ENCODE assay signal across 13 cellular contexts in the genomic region with DNA sequence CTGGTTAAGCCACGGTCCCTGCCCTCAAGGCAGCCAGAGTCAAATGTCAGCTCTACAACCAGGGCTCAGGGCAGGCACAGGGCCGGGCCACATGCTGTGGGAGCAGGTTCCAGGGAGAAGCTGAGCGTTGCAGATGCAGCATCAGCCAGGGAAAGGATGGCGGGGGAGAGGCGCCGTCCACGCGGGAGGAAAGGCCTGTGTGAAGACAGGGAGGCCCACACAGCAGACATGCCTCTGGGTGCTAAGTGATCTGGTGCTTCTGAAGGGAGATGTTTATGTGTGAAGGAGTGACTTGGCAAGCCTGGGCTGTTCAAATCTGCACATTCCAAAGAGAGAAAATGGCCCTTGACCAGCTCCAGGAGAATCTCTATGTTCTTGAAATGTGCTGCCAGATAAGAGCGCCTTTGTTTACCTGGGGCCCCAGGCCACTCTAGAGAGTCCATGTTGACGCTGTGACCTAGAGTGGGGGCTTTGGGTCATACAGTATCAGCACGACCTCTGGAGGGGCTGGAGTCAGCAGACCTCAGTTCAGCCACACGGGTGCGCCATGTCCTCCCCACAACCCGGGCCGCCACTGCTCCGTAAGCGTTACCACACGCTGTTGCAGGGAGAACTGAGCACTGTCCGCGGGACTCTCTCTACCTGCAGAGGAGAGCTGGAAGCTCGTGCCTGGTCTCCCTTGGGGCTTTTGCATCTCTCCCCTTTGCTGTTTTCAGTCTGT. TPM values are rescaled to one million over a fixed set of nuclear protein-coding genes. Genes with fewer than 3 reads are reported as not detected.
A peak's percentile ranks its signal among the peaks of the same experiment; 100 is the strongest.
DNase-seq lines count a peak whose midpoint lies in the region; ATAC-seq, FAIRE-seq and TF ChIP-seq lines count a peak whose summit lies in the region.
"Had no signal": no experiment of that assay in that cellular context is flagged by ENCODE, and none has a peak within 500 bp of the region (broad histone marks: within the 10 kb centered on the region; RNA-seq: fewer than 3 reads in every experiment).

No MANE protein-coding gene starts in this region.

- no peak overlapping the region for H3K4me2 ChIP-seq in GM12878 (ENCODE audit: control insufficient read depth, insufficient read depth)
- H3K4me2 ChIP-seq in GM23248 (ENCODE audit: unreplicated experiment): no peak overlapping the region

- H3K4me1 Mint-ChIP-seq in CD8-positive, alpha-beta memory T cell: peaks cover 17 to 35% (median 32%) of the 10 kb centered on the region in 3 donors
- peaks cover 24% of the 10 kb centered on the region for H3K4me1 Mint-ChIP-seq in neural crest cell

- H3K36me3 ChIP-seq in CD8-positive, alpha-beta memory T cell (ENCODE audit: insufficient read depth, low read length): peaks cover 17% of the 10 kb centered on the region
- peaks cover 40 to 42% of the 10 kb centered on the region in 2 experiments for H3K36me3 ChIP-seq in GM12878 (ENCODE audit: control insufficient read depth in 2 of 2, insufficient read depth in 2 of 2, low read length in 1 of 2)
- no peaks in the 10 kb centered on the region; the same call in 1 of the 2 replicates for H3K36me3 ChIP-seq in GM23248 (ENCODE audit: low read depth)

- in situ Hi-C loops in GM13976 (cut with MboI; ENCODE audit: low sequenced_read_pairs, unreplicated experiment) (no loop called here), GM12878 (cut with MboI) (no loop called here), GM23248 (cut with MboI) (no loop called here)

- no peaks in the 10 kb centered on the region for H3K9me3 ChIP-seq in CD8-positive, alpha-beta memory T cell (ENCODE audit: low read length)
- H3K9me3 ChIP-seq in GM12878 (replicated peaks; ENCODE audit: control insufficient read depth, insufficient read depth, low read length) (no peaks in the 10 kb centered on the region; the same call in 2 of the 3 replicates), GM23248 (ENCODE audit: low read depth) (no peaks in the 10 kb centered on the region)
- H3K9me3 ChIP-seq: ascending aorta had no signal

- no TSS peak for BruUV-seq in GM12878 (replicated peaks; lab: Mats Ljungman, UMichigan)

- H3K27ac ChIP-seq in CD8-positive, alpha-beta memory T cell (ENCODE audit: low read depth, low read length): no peak overlapping the region
- H3K27ac ChIP-seq in GM12878 (ENCODE audit: control insufficient read depth, insufficient read depth) (peak overlapping the region; percentile 76), GM23248 (no peak overlapping the region)

- no peaks in the 10 kb centered on the region for H3K9me2 ChIP-seq in GM23248 (ENCODE audit: insufficient read depth)

- SMC1A ChIA-PET in GM12878 (lab: Charles Lee; ENCODE audit: uncharacterized antibody, unreplicated experiment): interaction anchor here (1.4 to 8.8 kb wide), 3 partner anchors 15 to 36 kb away, joined by 3 to 110 read pairs (median 48); partner anchors contain the start of genes AKT1S1, ATF5, IL4I1 and NUP62

- H3K79me2 ChIP-seq in GM12878 (ENCODE audit: control insufficient read depth, insufficient read depth, low read length) (peaks cover 69% of the 10 kb centered on the region), GM23248 (ENCODE audit: insufficient read depth) (peaks cover 37% of the 10 kb centered on the region)

- CTCF ChIA-PET in CD8-positive, alpha-beta memory T cell (lab: Charles Lee): interaction anchor here (1.0 kb wide), 1 partner anchor 16 kb away, joined by 3 read pairs; the partner anchor contains the start of genes ATF5 and NUP62
- CTCF ChIA-PET in GM12878 (lab: Yijun Ruan, JAX): interaction anchor here (1.2 to 9.0 kb wide), 4 partner anchors 9 to 24 kb away, joined by 4 to 71 read pairs (median 20); partner anchors contain the start of genes ATF5, IL4I1 and NUP62

- H3K27ac Mint-ChIP-seq in CD8-positive, alpha-beta memory T cell: peak overlapping the region in 5 of 8 donors; percentile 27 to 79 (median 58)
- peak overlapping the region; percentile 10 for H3K27ac Mint-ChIP-seq in neural crest cell (ENCODE audit: unreplicated experiment)

- WGBS in GM12878 (ENCODE audit: insufficient coverage, insufficient replicate concordance, low lambda C conversion rate, missing lambda C conversion rate): 44% methylated on average over 21 of the region's 21 CpGs
- 84 to 85% methylated on average over 21 of the region's 21 CpGs for WGBS in GM23248 (ENCODE audit: low coverage in 1 of 2, low lambda C conversion rate in 2 of 2, missing lambda C conversion rate in 2 of 2), 2 experiments

- H3K9ac ChIP-seq in GM12878 (ENCODE audit: control insufficient read depth, insufficient read depth, low read length) (no peak overlapping the region), GM23248 (no peak overlapping the region)

- no peaks in the 10 kb centered on the region for H3K9me3 Mint-ChIP-seq in CD8-positive, alpha-beta memory T cell
- H3K9me3 Mint-ChIP-seq in neural crest cell: no peaks in the 10 kb centered on the region

- no peaks in the 10 kb centered on the region for H3F3A ChIP-seq in GM23248 (ENCODE audit: insufficient read depth)

- peak; percentile 28 for TF ChIP-seq CTCF in GM13976 (IDR thresholded peaks at IDR 0.05; ENCODE audit: borderline replicate concordance, control extremely low read depth, extremely low read depth, insufficient read depth, missing control alignments)
- peak; percentile 11 to 47 (median 35); a peak in 3 of 6 replicates for TF ChIP-seq CTCF in GM12878 (IDR thresholded peaks at IDR 0.05 in 2 of 3, conservative IDR thresholded peaks at IDR 0.05 in 1 of 3; ENCODE audit: control insufficient read depth in 2 of 3, extremely low read depth in 1 of 3, insufficient read depth in 1 of 3, low read depth in 3 of 3, low read length in 3 of 3)
- peak; percentile 27 for TF ChIP-seq CTCF in neural crest cell (conservative IDR thresholded peaks at IDR 0.05)

- TF ChIP-seq POLR2A in GM12878 (IDR thresholded peaks at IDR 0.05; ENCODE audit: low read depth, low read length): 0 out of 2 replicates have a peak, but pooled peaks have one; percentile 16

- intact Hi-C loops in GM12878 (cut with micrococcal nuclease; ENCODE audit: unreplicated experiment): no loop called here

- H3K4me3 ChIP-seq in CD8-positive, alpha-beta memory T cell (ENCODE audit: low read length): no peak overlapping the region
- no peak overlapping the region for H3K4me3 ChIP-seq in GM12878
- no peak overlapping the region for H3K4me3 ChIP-seq in GM23248
- H3K4me3 ChIP-seq: ascending aorta had no signal

- H3K27me3 ChIP-seq in CD8-positive, alpha-beta memory T cell (ENCODE audit: insufficient read depth, low read length, poor library complexity, severe bottlenecking): no peaks in the 10 kb centered on the region
- H3K27me3 ChIP-seq in GM12878 (replicated peaks in 1 of 2; ENCODE audit: control insufficient read depth in 2 of 2, insufficient read depth in 2 of 2, low read length in 1 of 2) (no peaks in the 10 kb centered on the region), GM23248 (replicated peaks; ENCODE audit: insufficient read depth) (no peaks in the 10 kb centered on the region)
- H3K27me3 ChIP-seq: ascending aorta had no signal

- H3K27me3 Mint-ChIP-seq in CD8-positive, alpha-beta memory T cell: no peaks in the 10 kb centered on the region
- peaks cover 4% of the 10 kb centered on the region for H3K27me3 Mint-ChIP-seq in neural crest cell (ENCODE audit: low read depth)

- no peak for TF ChIP-seq EP300 in GM12878 (IDR thresholded peaks at IDR 0.05; ENCODE audit: borderline replicate concordance in 1 of 2, control insufficient read depth in 1 of 2, low read depth in 2 of 2, low read length in 2 of 2)

- POLR2A ChIA-PET in CD8-positive, alpha-beta memory T cell (lab: Charles Lee): no interaction called here
- POLR2A ChIA-PET in GM12878 (lab: Charles Lee): interaction anchor here (1.7 to 6.6 kb wide), 7 partner anchors 9 to 44 kb away, joined by 5 to 116 read pairs (median 17); partner anchors contain the start of genes AKT1S1, ATF5, IL4I1 and TBC1D17

- H3K4me1 ChIP-seq in CD8-positive, alpha-beta memory T cell (ENCODE audit: insufficient read depth, low read length): peaks cover 10% of the 10 kb centered on the region
- H3K4me1 ChIP-seq in GM12878 (ENCODE audit: control insufficient read depth, insufficient read depth, low read length): peaks cover 55% of the 10 kb centered on the region
- no peaks in the 10 kb centered on the region for H3K4me1 ChIP-seq in GM23248 (ENCODE audit: insufficient read depth)

- DNase-seq in CD8-positive, alpha-beta memory T cell: no peak
- no peak for DNase-seq in GM13976 (ENCODE audit: low spot score)
- DNase-seq in GM12878 (ENCODE audit: low read depth, low spot score): no peak
- DNase-seq in neural crest cell (ENCODE audit: low read depth, low spot score): no peak
- no peak for DNase-seq in NCI-H2227 treated with DMSO at 0.1 percent for 48 hours (lab: John Stamatoyannopoulos, UW)
- DNase-seq in GM23248: no peak
- DNase-seq in amniotic stem cell (lab: John Stamatoyannopoulos, UW): no peak
- DNase-seq in A172 (ENCODE audit: low spot score): no peak
- DNase-seq: activated CD4-positive, alpha-beta T cell treated with anti-CD3 and anti-CD28 coated beads for 48 hours; NCI-H1417 had no signal

- H3K36me3 Mint-ChIP-seq in CD8-positive, alpha-beta memory T cell: peaks cover 0 to 81% (median 11%) of the 10 kb centered on the region in 3 donors
- H3K36me3 Mint-ChIP-seq in neural crest cell (ENCODE audit: low read depth): peaks cover 38% of the 10 kb centered on the region

- RAD21 ChIA-PET in GM12878 (lab: Charles Lee; ENCODE audit: unreplicated experiment): interaction anchor here (1.1 to 4.9 kb wide), 6 partner anchors 11 to 36 kb away, joined by 3 to 40 read pairs (median 4); partner anchors contain the start of genes AKT1S1, ATF5, IL4I1 and NUP62

- no peak for FAIRE-seq in GM12878 (lab: Jason Lieb, UNC)
- FAIRE-seq: D721Med had no signal

- H4K20me1 ChIP-seq in GM12878 (ENCODE audit: control insufficient read depth, insufficient read depth) (peaks cover under 1% of the 10 kb centered on the region; the same call in 1 of the 2 replicates), GM23248 (ENCODE audit: insufficient read depth) (no peaks in the 10 kb centered on the region)

- peak; percentile 14 for ATAC-seq in GM12878

- no peak for TF ChIP-seq RAD21 in GM12878 (IDR thresholded peaks at IDR 0.05; ENCODE audit: insufficient read depth, low read depth, low read length)

- H2AFZ ChIP-seq in GM12878 (ENCODE audit: control insufficient read depth, low read depth, low read length) (no peak overlapping the region), GM23248 (no peak overlapping the region)

- H3K4me3 Mint-ChIP-seq in CD8-positive, alpha-beta memory T cell: no peak overlapping the region
- H3K4me3 Mint-ChIP-seq in neural crest cell: no peak overlapping the region

RNA-seq across cellular contexts. Expression of gene ATF5, which starts 15.9 kb away (rescaled TPM):
- 10 to 100 TPM; 57.7 to 59.9 TPM for total RNA-seq in CD8-positive, alpha-beta memory T cell
- 1.7 TPM for polyA plus RNA-seq in CD8-positive, alpha-beta memory T cell
- total RNA-seq in GM12878 (2013; cell fraction: nucleolus; rRNA removed): 30.9 and 34.7 TPM in 2 replicates
- total RNA-seq in GM12878 (2014; rRNA removed) (24.8 and 29.0 TPM in 2 replicates), GM12878 (2014; rRNA removed; fragmentation: Illumina TruSeq; extraction: Trizol) (16.7 and 17.6 TPM in 2 replicates), GM12878 (2021) (82.1 and 83.1 TPM in 2 replicates), neural crest cell (23.4 and 24.2 TPM in 2 replicates)
- 74.7 TPM for polyA plus RNA-seq in GM12878 (2011; ENCODE audit: low read depth)
- polyA plus RNA-seq in GM12878 (2011; rRNA removed) (122 and 133 TPM in 2 replicates), GM12878 (2014; fragmentation: Illumina TruSeq; extraction: Trizol) (38.1 and 41.1 TPM in 2 replicates), GM12878 (2014; fragmentation: Nextera tagmentation; extraction: Ambion mirVana) (10 to 100 TPM in 1 of 2 experiments, 1 to 10 TPM in 1; 9.1 to 10.1 TPM), GM12878 (2014; rRNA removed) (55.2 and 63.1 TPM in 2 replicates), GM12878 (2016; fragmentation: Nextera tagmentation; extraction: Ambion mirVana) (10 to 100 TPM; 16.3 to 19.0 TPM), GM23248 (2016; fragmentation: Nextera tagmentation; extraction: Ambion mirVana) (8.0 and 8.9 TPM in 2 replicates)
- polyA plus RNA-seq in GM12878 (2011; cell fraction: cytosol; rRNA removed): 117 and 157 TPM in 2 replicates
- 263 and 301 TPM in 2 replicates for polyA plus RNA-seq in GM12878 (2011; cell fraction: nucleus; rRNA removed)
- polyA plus RNA-seq in GM12878 (2012): 136 and 179 TPM in 2 replicates
- polyA minus RNA-seq in GM12878 (2011; rRNA and poly(A)+ RNA removed): 24.1 and 57.3 TPM in 2 replicates
- 65.8 and 83.5 TPM in 2 replicates for polyA minus RNA-seq in GM12878 (2011; cell fraction: cytosol; rRNA and poly(A)+ RNA removed)
- polyA minus RNA-seq in GM12878 (2011; cell fraction: nucleus; rRNA and poly(A)+ RNA removed): 15.8 and 26.1 TPM in 2 replicates
- total RNA-seq in GM23248 (2014; rRNA removed; shearing (Covaris generic)): 8.9 and 19.1 TPM in 2 replicates
- 30.3 and 35.6 TPM in 2 replicates for total RNA-seq in A172 (2014; rRNA removed; shearing (Covaris generic))

RNA-seq across cellular contexts. Expression of gene NUP62, which starts 16.2 kb away (rescaled TPM):
- total RNA-seq in CD8-positive, alpha-beta memory T cell: 100 to 1,000 TPM; 223 to 231 TPM
- 73.7 TPM for polyA plus RNA-seq in CD8-positive, alpha-beta memory T cell
- 54.2 and 56.0 TPM in 2 replicates for total RNA-seq in GM12878 (2013; cell fraction: nucleolus; rRNA removed)
- total RNA-seq in GM12878 (2014; rRNA removed) (90.7 and 95.6 TPM in 2 replicates), GM12878 (2014; rRNA removed; fragmentation: Illumina TruSeq; extraction: Trizol) (46.5 and 50.1 TPM in 2 replicates), GM12878 (2021) (102 and 108 TPM in 2 replicates), neural crest cell (127 and 141 TPM in 2 replicates)
- polyA plus RNA-seq in GM12878 (2011; ENCODE audit: low read depth): 25.0 TPM
- polyA plus RNA-seq in GM12878 (2011; rRNA removed) (13.7 and 35.5 TPM in 2 replicates), GM12878 (2014; fragmentation: Illumina TruSeq; extraction: Trizol) (40.8 and 67.7 TPM in 2 replicates), GM12878 (2014; fragmentation: Nextera tagmentation; extraction: Ambion mirVana) (10 to 100 TPM; 19.5 to 22.0 TPM), GM12878 (2014; rRNA removed) (66.1 and 77.7 TPM in 2 replicates), GM12878 (2016; fragmentation: Nextera tagmentation; extraction: Ambion mirVana) (100 to 1,000 TPM; 105 to 110 TPM), GM23248 (2016; fragmentation: Nextera tagmentation; extraction: Ambion mirVana) (38.4 and 38.5 TPM in 2 replicates)
- 39.4 and 41.4 TPM in 2 replicates for polyA plus RNA-seq in GM12878 (2011; cell fraction: cytosol; rRNA removed)
- polyA plus RNA-seq in GM12878 (2011; cell fraction: nucleus; rRNA removed): 25.1 and 36.3 TPM in 2 replicates
- 50.6 and 56.6 TPM in 2 replicates for polyA plus RNA-seq in GM12878 (2012)
- polyA minus RNA-seq in GM12878 (2011; rRNA and poly(A)+ RNA removed): 24.5 and 36.2 TPM in 2 replicates
- 23.4 and 24.3 TPM in 2 replicates for polyA minus RNA-seq in GM12878 (2011; cell fraction: cytosol; rRNA and poly(A)+ RNA removed)
- 13.4 and 30.9 TPM in 2 replicates for polyA minus RNA-seq in GM12878 (2011; cell fraction: nucleus; rRNA and poly(A)+ RNA removed)
- 35.1 and 41.6 TPM in 2 replicates for total RNA-seq in GM23248 (2014; rRNA removed; shearing (Covaris generic))
- total RNA-seq in A172 (2014; rRNA removed; shearing (Covaris generic)): 84.6 and 91.3 TPM in 2 replicates

RNA-seq across cellular contexts. Expression of gene IL4I1, which starts 16.4 kb away (rescaled TPM):
- total RNA-seq in CD8-positive, alpha-beta memory T cell: 10 to 100 TPM; 35.6 to 39.1 TPM
- polyA plus RNA-seq in CD8-positive, alpha-beta memory T cell: 13.1 TPM
- total RNA-seq in GM12878 (2013; cell fraction: nucleolus; rRNA removed): 73.8 and 88.4 TPM in 2 replicates
- total RNA-seq in GM12878 (2014; rRNA removed) (39.1 and 51.0 TPM in 2 replicates), GM12878 (2014; rRNA removed; fragmentation: Illumina TruSeq; extraction: Trizol) (16.2 and 17.4 TPM in 2 replicates), GM12878 (2021) (80.0 and 82.6 TPM in 2 replicates), neural crest cell (0.12 and 0.41 TPM in 2 replicates)
- 16.2 TPM for polyA plus RNA-seq in GM12878 (2011; ENCODE audit: low read depth)
- polyA plus RNA-seq in GM12878 (2011; rRNA removed) (37.4 and 83.8 TPM in 2 replicates), GM12878 (2014; fragmentation: Illumina TruSeq; extraction: Trizol) (4.8 and 20.1 TPM in 2 replicates), GM12878 (2014; fragmentation: Nextera tagmentation; extraction: Ambion mirVana) (under 1 TPM; 0.62 to 1.00 TPM), GM12878 (2014; rRNA removed) (42.5 and 53.3 TPM in 2 replicates), GM12878 (2016; fragmentation: Nextera tagmentation; extraction: Ambion mirVana) (10 to 100 TPM; 43.0 to 45.5 TPM), GM23248 (2016; fragmentation: Nextera tagmentation; extraction: Ambion mirVana) (0.66 and 0.91 TPM in 2 replicates)
- 134 and 171 TPM in 2 replicates for polyA plus RNA-seq in GM12878 (2011; cell fraction: cytosol; rRNA removed)
- 271 and 308 TPM in 2 replicates for polyA plus RNA-seq in GM12878 (2011; cell fraction: nucleus; rRNA removed)
- 49.6 and 88.7 TPM in 2 replicates for polyA plus RNA-seq in GM12878 (2012)
- 56.8 and 118 TPM in 2 replicates for polyA minus RNA-seq in GM12878 (2011; rRNA and poly(A)+ RNA removed)
- 132 and 154 TPM in 2 replicates for polyA minus RNA-seq in GM12878 (2011; cell fraction: cytosol; rRNA and poly(A)+ RNA removed)
- polyA minus RNA-seq in GM12878 (2011; cell fraction: nucleus; rRNA and poly(A)+ RNA removed): 56.3 and 66.6 TPM in 2 replicates
- total RNA-seq in GM23248 (2014; rRNA removed; shearing (Covaris generic)): not detected in 2 replicates
- total RNA-seq in A172 (2014; rRNA removed; shearing (Covaris generic)): 6.4 and 15.4 TPM in 2 replicates
- total RNA-seq: SK-MEL-5 had no signal

RNA-seq across cellular contexts. Expression of gene TBC1D17, which starts 35.6 kb away (rescaled TPM):
- 10 to 100 TPM; 31.7 to 33.5 TPM for total RNA-seq in CD8-positive, alpha-beta memory T cell
- polyA plus RNA-seq in CD8-positive, alpha-beta memory T cell: 16.8 TPM
- total RNA-seq in GM12878 (2013; cell fraction: nucleolus; rRNA removed): 24.8 and 29.4 TPM in 2 replicates
- total RNA-seq in GM12878 (2014; rRNA removed) (3.5 and 3.6 TPM in 2 replicates), GM12878 (2014; rRNA removed; fragmentation: Illumina TruSeq; extraction: Trizol) (3.1 and 3.2 TPM in 2 replicates), GM12878 (2021) (20.4 and 20.9 TPM in 2 replicates), neural crest cell (30.5 and 34.5 TPM in 2 replicates)
- 36.4 TPM for polyA plus RNA-seq in GM12878 (2011; ENCODE audit: low read depth)
- polyA plus RNA-seq in GM12878 (2011; rRNA removed) (11.7 and 18.9 TPM in 2 replicates), GM12878 (2014; fragmentation: Illumina TruSeq; extraction: Trizol) (8.6 and 10.9 TPM in 2 replicates), GM12878 (2014; fragmentation: Nextera tagmentation; extraction: Ambion mirVana) (under 1 TPM; 0.42 to 0.52 TPM), GM12878 (2014; rRNA removed) (17.4 and 22.3 TPM in 2 replicates), GM12878 (2016; fragmentation: Nextera tagmentation; extraction: Ambion mirVana) (10 to 100 TPM; 11.5 to 13.2 TPM), GM23248 (2016; fragmentation: Nextera tagmentation; extraction: Ambion mirVana) (32.4 and 33.0 TPM in 2 replicates)
- 21.8 and 25.4 TPM in 2 replicates for polyA plus RNA-seq in GM12878 (2011; cell fraction: cytosol; rRNA removed)
- 93.9 and 98.8 TPM in 2 replicates for polyA plus RNA-seq in GM12878 (2011; cell fraction: nucleus; rRNA removed)
- 45.9 and 50.1 TPM in 2 replicates for polyA plus RNA-seq in GM12878 (2012)
- polyA minus RNA-seq in GM12878 (2011; rRNA and poly(A)+ RNA removed): 11.3 and 21.0 TPM in 2 replicates
- polyA minus RNA-seq in GM12878 (2011; cell fraction: cytosol; rRNA and poly(A)+ RNA removed): 9.3 and 10.2 TPM in 2 replicates
- 18.5 and 22.0 TPM in 2 replicates for polyA minus RNA-seq in GM12878 (2011; cell fraction: nucleus; rRNA and poly(A)+ RNA removed)
- total RNA-seq in GM23248 (2014; rRNA removed; shearing (Covaris generic)): 6.3 and 6.6 TPM in 2 replicates
- total RNA-seq in A172 (2014; rRNA removed; shearing (Covaris generic)): 10.1 and 11.9 TPM in 2 replicates

RNA-seq across cellular contexts. Expression of gene AKT1S1, which starts 36.0 kb away (rescaled TPM):
- total RNA-seq in CD8-positive, alpha-beta memory T cell: 10 to 100 TPM; 32.8 to 33.6 TPM
- 4.7 TPM for polyA plus RNA-seq in CD8-positive, alpha-beta memory T cell
- 16.5 and 17.4 TPM in 2 replicates for total RNA-seq in GM12878 (2013; cell fraction: nucleolus; rRNA removed)
- total RNA-seq in GM12878 (2014; rRNA removed): 7.7 and 9.3 TPM in 2 replicates
- 3.8 and 5.1 TPM in 2 replicates for total RNA-seq in GM12878 (2014; rRNA removed; fragmentation: Illumina TruSeq; extraction: Trizol)
- total RNA-seq in GM12878 (2021): 20.9 and 21.4 TPM in 2 replicates
- polyA plus RNA-seq in GM12878 (2011; ENCODE audit: low read depth): 3.8 TPM
- 7.2 and 13.1 TPM in 2 replicates for polyA plus RNA-seq in GM12878 (2011; rRNA removed)
- polyA plus RNA-seq in GM12878 (2011; cell fraction: cytosol; rRNA removed): 19.6 and 24.1 TPM in 2 replicates
- 62.1 and 64.3 TPM in 2 replicates for polyA plus RNA-seq in GM12878 (2011; cell fraction: nucleus; rRNA removed)
- 16.2 and 17.4 TPM in 2 replicates for polyA plus RNA-seq in GM12878 (2012)
- 9.4 and 11.6 TPM in 2 replicates for polyA plus RNA-seq in GM12878 (2014; fragmentation: Illumina TruSeq; extraction: Trizol)
- polyA plus RNA-seq in GM12878 (2014; fragmentation: Nextera tagmentation; extraction: Ambion mirVana): 1 to 10 TPM in 1 of 2 experiments, under 1 TPM in 1; 0.43 to 1.2 TPM
- polyA plus RNA-seq in GM12878 (2014; rRNA removed): 23.0 and 24.5 TPM in 2 replicates
- polyA plus RNA-seq in GM12878 (2016; fragmentation: Nextera tagmentation; extraction: Ambion mirVana): 10 to 100 TPM; 13.4 to 15.4 TPM
- 6.1 and 9.8 TPM in 2 replicates for polyA minus RNA-seq in GM12878 (2011; rRNA and poly(A)+ RNA removed)
- 5.3 and 5.8 TPM in 2 replicates for polyA minus RNA-seq in GM12878 (2011; cell fraction: cytosol; rRNA and poly(A)+ RNA removed)
- 14.9 and 24.9 TPM in 2 replicates for polyA minus RNA-seq in GM12878 (2011; cell fraction: nucleus; rRNA and poly(A)+ RNA removed)
- total RNA-seq in neural crest cell: 38.6 and 39.6 TPM in 2 replicates
- total RNA-seq in GM23248 (2014; rRNA removed; shearing (Covaris generic)): 11.6 and 17.3 TPM in 2 replicates
- 60.4 and 65.2 TPM in 2 replicates for polyA plus RNA-seq in GM23248 (2016; fragmentation: Nextera tagmentation; extraction: Ambion mirVana)
- total RNA-seq in A172 (2014; rRNA removed; shearing (Covaris generic)): 19.2 and 22.7 TPM in 2 replicates
